8 cellular contexts compared by ENCODE assay signal in the genomic region with DNA sequence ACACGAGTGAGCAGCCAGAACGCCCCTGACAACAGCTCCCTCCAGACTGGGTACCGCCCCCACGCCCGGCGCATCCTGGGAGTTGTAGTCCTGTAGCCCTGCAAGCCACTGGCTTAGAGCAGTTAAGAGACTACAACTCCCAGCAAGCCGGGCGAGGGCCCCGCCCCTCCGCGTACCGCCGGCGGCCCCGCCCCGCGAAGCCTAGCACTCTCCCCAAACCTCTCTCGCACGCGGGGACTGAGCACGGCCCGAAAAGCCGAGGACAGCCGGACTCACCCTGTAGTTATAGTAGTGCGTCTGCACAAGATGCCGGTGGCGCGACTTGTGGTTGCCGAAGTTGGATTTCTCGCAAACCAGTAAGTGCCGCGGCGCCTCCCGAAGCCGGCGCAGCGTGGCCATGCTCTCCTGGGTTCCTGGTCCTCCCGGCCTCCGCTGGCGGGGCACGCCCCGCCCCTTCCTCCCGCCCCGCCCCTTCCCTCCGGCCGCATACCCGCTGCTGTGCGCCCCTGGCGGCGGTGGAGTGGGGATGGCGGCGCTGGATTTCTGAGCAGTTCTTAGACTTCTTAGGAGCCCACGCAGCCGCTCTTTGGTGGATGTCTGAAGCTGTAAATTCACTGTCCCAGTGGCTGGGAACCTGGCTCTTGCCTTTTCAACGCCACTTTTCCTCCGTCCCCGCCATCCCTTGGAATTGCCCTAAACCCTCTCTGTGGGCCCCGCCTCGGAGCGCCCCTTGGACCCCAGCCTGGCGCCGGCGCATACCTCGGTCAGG. TPM values are rescaled to one million over a fixed set of nuclear protein-coding genes. Genes with fewer than 3 reads are reported as not detected.
A peak's percentile ranks its signal among the peaks of the same experiment; 100 is the strongest.
DNase-seq lines count a peak whose midpoint lies in the region; ATAC-seq and TF ChIP-seq lines count a peak whose summit lies in the region.

A gene with protein sequence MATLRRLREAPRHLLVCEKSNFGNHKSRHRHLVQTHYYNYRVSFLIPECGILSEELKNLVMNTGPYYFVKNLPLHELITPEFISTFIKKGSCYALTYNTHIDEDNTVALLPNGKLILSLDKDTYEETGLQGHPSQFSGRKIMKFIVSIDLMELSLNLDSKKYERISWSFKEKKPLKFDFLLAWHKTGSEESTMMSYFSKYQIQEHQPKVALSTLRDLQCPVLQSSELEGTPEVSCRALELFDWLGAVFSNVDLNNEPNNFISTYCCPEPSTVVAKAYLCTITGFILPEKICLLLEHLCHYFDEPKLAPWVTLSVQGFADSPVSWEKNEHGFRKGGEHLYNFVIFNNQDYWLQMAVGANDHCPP (minus strand): TSS at position 434 of the 769 bp plus-strand sequence. CDS start 35 bp downstream, at position 399.

- no peak for TF ChIP-seq POLR2A in esophagus muscularis mucosa (IDR thresholded peaks at IDR 0.05; ENCODE audit: low read depth)

- intact Hi-C loops in PC-9 (cut with micrococcal nuclease; ENCODE audit: unreplicated experiment) (loop anchor here (2.0 kb wide), 1 partner anchor 79 kb away; no protein-coding TSS in a partner anchor), esophagus muscularis mucosa (cut with DNase I) (loop anchor here (10.0 kb wide), 2 partner anchors 229 to 261 kb away; partner anchors contain the start of genes CDYL, FARS2 and LYRM4)

- WGBS in esophagus muscularis mucosa: 1% methylated on average over 13 of the region's 64 CpGs

- H2AFZ ChIP-seq in PC-9: peak within 1 kb of the TSS; percentile 84

- CTCF ChIA-PET in PC-9 (lab: Charles Lee): interaction anchor here (0.6 to 0.7 kb wide), 5 partner anchors 22 to 416 kb away, joined by 3 to 11 read pairs (median 6); no protein-coding TSS in a partner anchor

- POLR2A ChIA-PET in PC-9 (lab: Charles Lee; ENCODE audit: unreplicated experiment): interaction anchor here (0.6 kb wide), 1 partner anchor 1753 kb away, joined by 3 read pairs; no protein-coding TSS in a partner anchor

- in situ Hi-C loops in KBM-7 (cut with MboI; ENCODE audit: low pct_unique_long_range_greater_than_20kb, low sequenced_read_pairs): no loop called here

- TF ChIP-seq CTCF in PC-9 (conservative IDR thresholded peaks at IDR 0.05) (peak; percentile 77), esophagus muscularis mucosa (IDR thresholded peaks at IDR 0.05) (peak; percentile 69 to 97 (median 81))

- DNase-seq in DMS79 (lab: John Stamatoyannopoulos, UW) (peak; percentile 69), KBM-7 (peak; percentile 99), PC-9 (peak; percentile 87 to 98), esophagus muscularis mucosa (ENCODE audit: extremely low spot score) (peak; percentile 99), myocyte (ENCODE audit: low read depth) (peak; percentile 97)
- DNase-seq in activated T-cell treated with anti-CD3 and anti-CD28 coated beads, Interleukin-2, amount 50 U/mL, for 48 hours: peak; percentile 99
- peak; percentile 95 to 99 for DNase-seq in stimulated activated CD8-positive, alpha-beta memory T cell treated with anti-CD3 and anti-CD28 coated beads, Interleukin-7, amount 100 ng/mL, for 48 hours (ENCODE audit: extremely low read depth in 1 of 2, low read depth in 1 of 2)

- no peaks in the 10 kb centered on the region for H3F3A ChIP-seq in PC-9 (ENCODE audit: insufficient read depth, low read depth)

- no peak for TF ChIP-seq EP300 in esophagus muscularis mucosa (IDR thresholded peaks at IDR 0.05)

- TSS peak; percentile 80 for BruUV-seq in PC-9 (replicated peaks; lab: Mats Ljungman, UMichigan)

- peak; percentile 92 for ATAC-seq in GM21717 (IDR thresholded peaks at IDR 0.05; ENCODE audit: unreplicated experiment)

- H3K4me2 ChIP-seq in PC-9: peak within 1 kb of the TSS; percentile 90

- no peaks in the 10 kb centered on the region for H3K9me3 ChIP-seq in PC-9 (ENCODE audit: insufficient read depth, low read depth)
- no peaks in the 10 kb centered on the region for H3K9me3 ChIP-seq in esophagus muscularis mucosa

- H3K4me3 ChIP-seq in PC-9 (peak within 1 kb of the TSS; percentile 71), esophagus muscularis mucosa (peak within 1 kb of the TSS; percentile 66 to 77 (median 70))

- no peaks in the 10 kb centered on the region for H3K79me2 ChIP-seq in PC-9 (ENCODE audit: low read depth)

- H4K20me1 ChIP-seq in PC-9 (ENCODE audit: insufficient read depth): no peaks in the 10 kb centered on the region

- H3K9me2 ChIP-seq in PC-9 (ENCODE audit: insufficient read depth): no peaks in the 10 kb centered on the region

- H3K27ac ChIP-seq in PC-9 (peak within 1 kb of the TSS; percentile 76), esophagus muscularis mucosa (replicated peaks in 1 of 4) (peak within 1 kb of the TSS; percentile 88 to 93 (median 92))

- H3K27me3 ChIP-seq in PC-9 (ENCODE audit: insufficient read depth, low read depth) (no peaks in the 10 kb centered on the region), esophagus muscularis mucosa (no peaks in the 10 kb centered on the region)

- no peaks in the 10 kb centered on the region for H3K36me3 ChIP-seq in PC-9 (ENCODE audit: low read depth)
- H3K36me3 ChIP-seq in esophagus muscularis mucosa: peaks cover 8 to 27% (median 16%) of the 10 kb centered on the region in 4 donors

- H3K4me1 ChIP-seq in PC-9 (replicated peaks; ENCODE audit: insufficient read depth): no peaks in the 10 kb centered on the region
- peaks cover 7 to 10% (median 8%) of the 10 kb centered on the region in 4 donors for H3K4me1 ChIP-seq in esophagus muscularis mucosa

RNA-seq across cellular contexts. Expression of the gene that starts here (rescaled TPM):
- total RNA-seq in PC-9 (2021): 16.0 and 21.0 TPM in 2 replicates
- total RNA-seq in esophagus muscularis mucosa: 1 to 10 TPM; 2.5 to 7.9 (median 3.8) TPM
- total RNA-seq in myocyte: 17.1 and 36.7 TPM in 2 replicates
- 5.6 TPM for polyA plus RNA-seq in myocyte (2012)

Comparison
In these comparisons a context has a peak if more than half of its experiments do, and no peak if none do; other contexts are left out.
1. Peak in every context shown above with its lines: DNase-seq, ATAC-seq, H3K4me3 ChIP-seq and H3K27ac ChIP-seq.